ENCODE assay signal across 1 cellular context in genomic region chr9:137459147-137459600, GRCh38.
TF ChIP-seq lines count a peak whose summit lies in the region.

Gene NSMF, minus strand, starts transcription at chr9:137459334. Its CDS starts 232 bp downstream, at chr9:137459102.

TF ChIP-seq in K562, 482 proteins besides CTCF, POLR2A, EP300 and RAD21 (continued from another document and continues in another):
- TF ChIP-seq ZNF277 (CRISPR knock-in tag; IDR thresholded peaks at IDR 0.05; ENCODE audit: borderline replicate concordance) (no peak), ZNF639 (CRISPR knock-in tag; conservative IDR thresholded peaks at IDR 0.05 in 1 of 2, IDR thresholded peaks at IDR 0.05 in 1 of 2) (peak in 1 of 2 experiments; percentile 87; a peak in 2 of 4 replicates), SOX6 (IDR thresholded peaks at IDR 0.05) (no peak), DDX20 (tag; IDR thresholded peaks at IDR 0.05; ENCODE audit: low read depth) (no peak), BRF2 (IDR thresholded peaks at IDR 0.05; ENCODE audit: borderline replicate concordance, insufficient read depth, insufficient read length) (no peak), NFATC3 (IDR thresholded peaks at IDR 0.05) (no peak), KLF16 (IDR thresholded peaks at IDR 0.05) (no peak), BRCA1 (IDR thresholded peaks at IDR 0.05) (no peak), BRCA1 (CRISPR knock-in tag; IDR thresholded peaks at IDR 0.05) (no peak), ARID2 (IDR thresholded peaks at IDR 0.05) (no peak), RREB1 (CRISPR knock-in tag; IDR thresholded peaks at IDR 0.05) (no peak), PRPF4 (IDR thresholded peaks at IDR 0.05; ENCODE audit: insufficient read depth, low read depth, low read length, poor library complexity, severe bottlenecking) (no peak), THAP12 (CRISPR knock-in tag; IDR thresholded peaks at IDR 0.05) (no peak), ZNF347 (CRISPR knock-in tag; IDR thresholded peaks at IDR 0.05; ENCODE audit: low read depth) (no peak), ZNF449 (CRISPR knock-in tag; IDR thresholded peaks at IDR 0.05) (no peak), MIER1 (IDR thresholded peaks at IDR 0.05; ENCODE audit: low read depth) (no peak), TAF15 (IDR thresholded peaks at IDR 0.05; ENCODE audit: low read depth, low read length) (no peak), NONO (IDR thresholded peaks at IDR 0.05; ENCODE audit: low read depth in 2 of 2, low read length in 1 of 2) (peak in 1 of 2 experiments; percentile 92; a peak in 2 of 4 replicates), MBD1 (CRISPR knock-in tag; IDR thresholded peaks at IDR 0.05) (no peak), ZNF398 (CRISPR knock-in tag; IDR thresholded peaks at IDR 0.05) (no peak), PCBP1 (IDR thresholded peaks at IDR 0.05; ENCODE audit: low read depth, low read length, poor library complexity, severe bottlenecking) (peak; percentile 8), STAT6 (CRISPR knock-in tag; IDR thresholded peaks at IDR 0.05) (no peak), ZNF551 (CRISPR knock-in tag; IDR thresholded peaks at IDR 0.05) (no peak), ZNF79 (CRISPR knock-in tag; IDR thresholded peaks at IDR 0.05; ENCODE audit: low read depth) (no peak), MAZ (CRISPR knock-in tag; conservative IDR thresholded peaks at IDR 0.05 in 1 of 2, IDR thresholded peaks at IDR 0.05 in 1 of 2) (peak in 1 of 2 experiments; percentile 21; a peak in 1 of 4 replicates), ZC3H8 (IDR thresholded peaks at IDR 0.05) (no peak), ATF6 (CRISPR knock-in tag; IDR thresholded peaks at IDR 0.05) (no peak), ZNF408 (CRISPR knock-in tag; IDR thresholded peaks at IDR 0.05; ENCODE audit: low read depth) (no peak), FIP1L1 (IDR thresholded peaks at IDR 0.05; ENCODE audit: low read depth, low read length, poor library complexity, severe bottlenecking) (no peak), ZC3H11A (IDR thresholded peaks at IDR 0.05; ENCODE audit: low read depth, low read length) (no peak), CREM (IDR thresholded peaks at IDR 0.05; ENCODE audit: low read depth) (peak; percentile 93), BHLHE40 (IDR thresholded peaks at IDR 0.05; ENCODE audit: low read length) (peak; percentile 67), ZBTB26 (CRISPR knock-in tag; IDR thresholded peaks at IDR 0.05) (no peak)
